Comparison of ENCODE assay signal across 9 cellular contexts in genomic region chr5:36878421-36879088, GRCh38. TPM values are rescaled to one million over a fixed set of nuclear protein-coding genes. Genes with fewer than 3 reads are reported as not detected.
DNase-seq lines count a peak whose midpoint lies in the region; ATAC-seq and TF ChIP-seq lines count a peak whose summit lies in the region.
"Had no signal": no experiment of that assay in that cellular context is flagged by ENCODE, and none has a peak within 500 bp of the region (broad histone marks: within the 10 kb centered on the region; RNA-seq: fewer than 3 reads in every experiment).

No MANE protein-coding gene starts in this region.

- H3K4me3 ChIP-seq in mammary epithelial cell (replicated peaks in 1 of 3; ENCODE audit: insufficient read depth in 1 of 3, low read depth in 2 of 3, low read length in 3 of 3) = peak overlapping the region; percentile 69 to 96 (median 90)
- H3K4me3 ChIP-seq in left lung = peak overlapping the region; percentile 72 to 76
- H3K4me3 ChIP-seq in thoracic aorta = peak overlapping the region; percentile 95

- H3K79me2 ChIP-seq in mammary epithelial cell (ENCODE audit: insufficient read depth, low read length) = peaks cover 98% of the 10 kb centered on the region

- H3K4me1 ChIP-seq in mammary epithelial cell (ENCODE audit: insufficient read depth, low read length) (peaks cover 6% of the 10 kb centered on the region), left lung (peaks cover 25 to 70% of the 10 kb centered on the region in 2 donors), thoracic aorta (ENCODE audit: control insufficient read depth in 1 of 2, low read depth in 2 of 2) (peaks cover 28 to 44% of the 10 kb centered on the region in 2 donors)

- intact Hi-C loops in Right ventricle myocardium superior (cut with DNase I) (loop anchor here (5.0 kb wide), 2 partner anchors 64 to 146 kb away; no protein-coding TSS in a partner anchor), cardiac septum (cut with DNase I) (loop anchor here (5.0 to 10.0 kb wide), 3 partner anchors 69 to 496 kb away; partner anchors contain the start of genes NUP155 and WDR70), mammary epithelial cell (cut with micrococcal nuclease) (loop anchor here (10.0 kb wide), 1 partner anchor 434 kb away; no protein-coding TSS in a partner anchor), left lung (cut with DNase I) (loop anchor here in 1 of 2 donors (10.0 kb wide), 1 partner anchor 66 kb away; no protein-coding TSS in a partner anchor)

- ATAC-seq in Right ventricle myocardium superior (ENCODE audit: poor library complexity) (no peak), left lung (peak; percentile 1), thoracic aorta (ENCODE audit: insufficient number of reproducible peaks, low FRiP score, low read depth) (no peak), GM21737 (IDR thresholded peaks at IDR 0.05; ENCODE audit: unreplicated experiment) (no peak)
- ATAC-seq: mucosa of descending colon had no signal

- BruUV-seq in mammary epithelial cell (replicated peaks; lab: Mats Ljungman, UMichigan) = no TSS peak

- no peaks in the 10 kb centered on the region for H4K20me1 ChIP-seq in mammary epithelial cell (ENCODE audit: insufficient read depth, low read length)

- H3K9me3 ChIP-seq in mammary epithelial cell (replicated peaks; ENCODE audit: insufficient read depth, low read length) = no peaks in the 10 kb centered on the region
- H3K9me3 ChIP-seq in left lung = no peaks in the 10 kb centered on the region
- H3K9me3 ChIP-seq in thoracic aorta = no peaks in the 10 kb centered on the region
- H3K9me3 ChIP-seq: mucosa of descending colon had no signal

- H3K4me2 ChIP-seq in mammary epithelial cell (ENCODE audit: insufficient read depth, low read depth, low read length) = peak overlapping the region; percentile 96

- H2AFZ ChIP-seq in mammary epithelial cell (ENCODE audit: low read depth, low read length) = no peak overlapping the region

- no peaks in the 10 kb centered on the region for H3K36me3 ChIP-seq in mammary epithelial cell (ENCODE audit: insufficient read depth, low read length)
- no peaks in the 10 kb centered on the region for H3K36me3 ChIP-seq in left lung
- H3K36me3 ChIP-seq in thoracic aorta = no peaks in the 10 kb centered on the region

- dilution Hi-C loops in mammary epithelial cell (cut with HindIII; ENCODE audit: low sequenced_read_pairs) = no loop called here

- CTCF ChIA-PET in mammary epithelial cell (lab: Charles Lee; ENCODE audit: low non-redundant PET) = no interaction called here

- peak; percentile 43 for DNase-seq in Right ventricle myocardium superior
- DNase-seq in cardiac septum (ENCODE audit: low spot score) = no peak
- DNase-seq in NCI-H748 (lab: John Stamatoyannopoulos, UW; ENCODE audit: unreplicated experiment) = peak; percentile 74
- DNase-seq in mammary epithelial cell = peak; percentile 56
- no peak for DNase-seq in left lung
- DNase-seq in thoracic aorta (ENCODE audit: low spot score) = no peak
- DNase-seq in stimulated activated naive CD4-positive, alpha-beta T cell (lab: John Stamatoyannopoulos, UW) = no peak

- in situ Hi-C loops in mammary epithelial cell (cut with MboI; ENCODE audit: low sequenced_read_pairs in 2 of 2) = no loop called here

- TF ChIP-seq CTCF in mammary epithelial cell (conservative IDR thresholded peaks at IDR 0.05 in 1 of 2, IDR thresholded peaks at IDR 0.05 in 1 of 2; ENCODE audit: extremely low read depth in 1 of 2, insufficient read depth in 1 of 2, low read depth in 1 of 2, low read length in 2 of 2) = no peak
- no peak for TF ChIP-seq CTCF in left lung (IDR thresholded peaks at IDR 0.05)
- TF ChIP-seq CTCF in thoracic aorta (IDR thresholded peaks at IDR 0.05) = no peak

- H3K27me3 ChIP-seq in mammary epithelial cell (ENCODE audit: insufficient read depth, low read length) = no peaks in the 10 kb centered on the region
- no peaks in the 10 kb centered on the region for H3K27me3 ChIP-seq in left lung
- H3K27me3 ChIP-seq in thoracic aorta (replicated peaks; ENCODE audit: insufficient read depth) = no peaks in the 10 kb centered on the region

- peak overlapping the region; percentile 93 for H3K9ac ChIP-seq in mammary epithelial cell (ENCODE audit: insufficient read depth, low read length)

- peak overlapping the region; percentile 92 for H3K27ac ChIP-seq in mammary epithelial cell (ENCODE audit: insufficient read depth, low read depth, low read length)
- H3K27ac ChIP-seq in left lung = peak overlapping the region; percentile 97 to 98
- peak overlapping the region in 1 of 2 donors; percentile 97 for H3K27ac ChIP-seq in thoracic aorta

- 2% methylated on average over 13 of the region's 15 CpGs for WGBS in mammary epithelial cell (ENCODE audit: low coverage, missing lambda C conversion rate)

RNA-seq across cellular contexts. Expression of gene NIPBL, which starts 2.0 kb away (rescaled TPM):
- total RNA-seq in Right ventricle myocardium superior (28.9 TPM), cardiac septum (46.8 TPM), mammary epithelial cell (10 to 100 TPM; 25.0 to 46.5 TPM), left lung (10 to 100 TPM; 48.8 to 57.7 TPM), thoracic aorta (10 to 100 TPM; 38.6 to 50.8 TPM)
- 25.1 TPM for polyA plus RNA-seq in mammary epithelial cell
- 36.8 TPM for polyA minus RNA-seq in mammary epithelial cell

Comparison
In these comparisons a context has a peak if more than half of its experiments do, and no peak if none do; other contexts are left out.
1. DNase-seq: peak in Right ventricle myocardium superior (single experiment), NCI-H748 (single experiment) and mammary epithelial cell (single experiment); none in cardiac septum (single experiment), left lung (0 of 2), thoracic aorta (single experiment) and stimulated activated naive CD4-positive, alpha-beta T cell (0 of 6).
2. Peak in every context shown above with its lines, with median percentiles within 50 percentile points of each other: H3K4me3 ChIP-seq.